ENCODE assay signal across 8 cellular contexts in genomic region chr3:138946554-138947302, GRCh38.
DNase-seq lines count a peak whose midpoint lies in the region; FAIRE-seq and TF ChIP-seq lines count a peak whose summit lies in the region.

Gene FOXL2, minus strand, starts transcription at chr3:138947137. Its CDS starts 415 bp downstream, at chr3:138946722.
Gene FOXL2NB, plus strand, starts transcription at chr3:138947217. Its CDS starts 148 bp downstream, at chr3:138947365.

- peaks cover 3% of the 10 kb centered on the region for H3K36me3 Mint-ChIP-seq in activated naive CD4-positive, alpha-beta T cell treated with anti-CD3 and anti-CD28 coated beads, Interleukin-2, amount 10 ng/mL, durations not matched to agents 7 days and 5 days

- peak within 1 kb of the TSS; percentile 35 for H3K4me3 Mint-ChIP-seq in activated naive CD4-positive, alpha-beta T cell treated with anti-CD3 and anti-CD28 coated beads, Interleukin-2, amount 10 ng/mL, durations not matched to agents 7 days and 5 days

- H3K4me3 ChIP-seq in iPS-11a (ENCODE audit: low read depth, low read length) (peak within 1 kb of the TSS; percentile 43), skin epidermis (peak within 1 kb of the TSS; percentile 21 to 46 (median 32))

- no peak for TF ChIP-seq CTCF in D721Med (IDR thresholded peaks at IDR 0.05; ENCODE audit: insufficient read depth, missing control alignments)

- peak within 1 kb of the TSS in 3 of 21 experiments; percentile 64 to 77 (median 67) for H3K27ac ChIP-seq in skin epidermis

- H3K27me3 Mint-ChIP-seq in activated naive CD4-positive, alpha-beta T cell treated with anti-CD3 and anti-CD28 coated beads, Interleukin-2, amount 10 ng/mL, durations not matched to agents 7 days and 5 days: peaks cover 100% of the 10 kb centered on the region

- no peaks in the 10 kb centered on the region for H3K9me3 Mint-ChIP-seq in activated naive CD4-positive, alpha-beta T cell treated with anti-CD3 and anti-CD28 coated beads, Interleukin-2, amount 10 ng/mL, durations not matched to agents 7 days and 5 days

- CTCF ChIA-PET in activated naive CD4-positive, alpha-beta T cell treated with anti-CD3 and anti-CD28 coated beads, Interleukin-2, amount 10 ng/mL, durations not matched to agents 7 days and 5 days (lab: Charles Lee): interaction anchor here (0.6 to 2.8 kb wide), 3 partner anchors 9 to 1996 kb away, joined by 3 to 21 read pairs (median 10); no protein-coding TSS in a partner anchor

- DNase-seq in AG08395 (ENCODE audit: low spot score) (peak; percentile 87), HCEC 1CT (peak; percentile 28), HPDE6-E6E7 (ENCODE audit: extremely low spot score) (no peak), SHP77 (lab: John Stamatoyannopoulos, UW) (no peak), D721Med (ENCODE audit: insufficient read length, low spot score) (no peak)
- DNase-seq in activated naive CD4-positive, alpha-beta T cell treated with anti-CD3 and anti-CD28 coated beads, Interleukin-2, amount 10 ng/mL, durations not matched to agents 7 days and 5 days: peak; percentile 32

- H3K4me1 Mint-ChIP-seq in activated naive CD4-positive, alpha-beta T cell treated with anti-CD3 and anti-CD28 coated beads, Interleukin-2, amount 10 ng/mL, durations not matched to agents 7 days and 5 days: peaks cover 50% of the 10 kb centered on the region

- peak within 1 kb of the TSS; percentile 56 for H3K27ac Mint-ChIP-seq in activated naive CD4-positive, alpha-beta T cell treated with anti-CD3 and anti-CD28 coated beads, Interleukin-2, amount 10 ng/mL, durations not matched to agents 7 days and 5 days

- no peak for FAIRE-seq in D721Med (lab: Jason Lieb, UNC)

Comparison
In these comparisons a context has a peak if more than half of its experiments do, and no peak if none do; other contexts are left out.
1. DNase-seq: peak in AG08395 (single experiment), HCEC 1CT (single experiment) and activated naive CD4-positive, alpha-beta T cell treated with anti-CD3 and anti-CD28 coated beads, Interleukin-2, amount 10 ng/mL, durations not matched to agents 7 days and 5 days (single experiment); none in HPDE6-E6E7 (single experiment), SHP77 (0 of 2) and D721Med (single experiment).